ENCODE assay signal across 8 cellular contexts in the genomic region with DNA sequence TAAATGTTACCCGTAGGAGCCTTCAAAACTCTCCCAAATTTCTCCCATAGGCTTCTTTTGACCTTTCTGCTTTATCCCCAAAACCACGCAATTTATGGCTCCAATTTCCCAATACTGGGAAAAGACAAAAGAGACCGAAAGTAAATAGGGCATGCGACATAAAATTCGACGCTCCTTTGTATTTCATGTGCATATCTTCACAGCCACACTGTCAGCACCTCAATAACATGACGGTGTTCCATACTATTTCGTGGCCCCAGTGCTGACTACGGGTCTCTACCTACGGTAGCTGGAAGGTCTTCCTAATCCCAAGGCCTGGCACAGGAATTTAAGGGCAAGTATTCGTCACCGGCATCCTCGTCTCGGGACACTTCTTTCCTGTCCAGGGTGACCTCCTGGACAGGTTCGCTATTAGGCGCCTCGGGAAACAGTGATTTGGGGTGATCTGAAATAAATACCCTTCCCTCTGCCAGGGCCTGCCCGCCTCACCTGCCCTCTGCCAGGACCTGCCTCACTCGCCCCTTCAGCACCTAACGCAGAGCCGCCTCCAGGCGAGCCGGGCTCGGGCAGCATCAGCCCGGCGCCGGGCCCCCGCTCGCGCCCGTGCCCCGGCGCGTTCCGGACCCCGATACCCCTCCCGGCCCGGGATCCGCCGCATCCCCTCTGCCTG. TPM values are rescaled to one million over a fixed set of nuclear protein-coding genes. Genes with fewer than 3 reads are reported as not detected.
DNase-seq lines count a peak whose midpoint lies in the region; ATAC-seq lines count a peak whose summit lies in the region.

No MANE protein-coding gene starts in this region.

- H3K14ac ChIP-seq in mesenchymal stem cell (ENCODE audit: low read length in 2 of 2): peak overlapping the region in 1 of 2 experiments; percentile 90

- WGBS in ectodermal cell, 2 experiments: 3% methylated on average over 40 of the region's 40 CpGs
- 7% methylated on average over 31 of the region's 40 CpGs for WGBS in mesenchymal stem cell

- DNase-seq in SIG-M5 treated with dmso at 0.1 percent for 504 hours (lab: John Stamatoyannopoulos, UW; ENCODE audit: unreplicated experiment): peak; percentile 48
- no peak for DNase-seq in SIG-M5 (lab: John Stamatoyannopoulos, UW)
- DNase-seq in NCI-H2227 (lab: John Stamatoyannopoulos, UW; ENCODE audit: unreplicated experiment): peak; percentile 66
- DNase-seq in activated CD4-positive, alpha-beta T cell treated with anti-CD3 and anti-CD28 coated beads, Interleukin-2, amount 50 U/mL, for 48 hours: peak; percentile 68 to 73
- peak; percentile 37 for DNase-seq in mesenchymal stem cell
- DNase-seq in stimulated activated CD8-positive, alpha-beta memory T cell treated with anti-CD3 and anti-CD28 coated beads, Interleukin-15, amount 100 ng/mL, for 1 hour (ENCODE audit: low read depth): peak; percentile 45

- H3K4me3 ChIP-seq in ectodermal cell (ENCODE audit: insufficient read depth, low read depth, low read length) (peak overlapping the region; percentile 79), mesenchymal stem cell (ENCODE audit: insufficient read depth in 1 of 2, low read depth in 1 of 2, low read length in 2 of 2) (peak overlapping the region; percentile 88 to 89)

- peak overlapping the region; percentile 83 for H3K9ac ChIP-seq in mesenchymal stem cell (ENCODE audit: low read length)

- no peak overlapping the region for H2BK120ac ChIP-seq in mesenchymal stem cell (ENCODE audit: low read depth, low read length)

- H2AFZ ChIP-seq in mesenchymal stem cell (ENCODE audit: low read depth, low read length): peak overlapping the region; percentile 86

- H3K27me3 ChIP-seq in ectodermal cell (ENCODE audit: control insufficient read depth, insufficient read depth, low read length, poor library complexity, severe bottlenecking): peaks cover 30% of the 10 kb centered on the region
- H3K27me3 ChIP-seq in mesenchymal stem cell (ENCODE audit: control insufficient read depth in 1 of 2, insufficient read depth in 1 of 2, low read length in 2 of 2): no peaks in the 10 kb centered on the region

- no peaks in the 10 kb centered on the region for H3K36me3 ChIP-seq in ectodermal cell (ENCODE audit: control insufficient read depth, insufficient read depth, low read length)
- no peaks in the 10 kb centered on the region for H3K36me3 ChIP-seq in mesenchymal stem cell (ENCODE audit: control insufficient read depth in 1 of 2, insufficient read depth in 2 of 2, low read depth in 1 of 2, low read length in 2 of 2)

- peak; percentile 46 for ATAC-seq in HG02943 (IDR thresholded peaks at IDR 0.05; ENCODE audit: low read depth, unreplicated experiment)

- H3K18ac ChIP-seq in mesenchymal stem cell (ENCODE audit: low read depth in 1 of 2, low read length in 2 of 2): peak overlapping the region in 1 of 2 experiments; percentile 87

- no peak overlapping the region for H3K23ac ChIP-seq in mesenchymal stem cell (ENCODE audit: low read length in 2 of 2)

- peak overlapping the region in 1 of 2 experiments; percentile 78 for H3K4ac ChIP-seq in mesenchymal stem cell (ENCODE audit: low read depth in 1 of 2, low read length in 2 of 2)

- H4K91ac ChIP-seq in mesenchymal stem cell (ENCODE audit: low read length): peak overlapping the region; percentile 67

- no peak overlapping the region for H2AK5ac ChIP-seq in mesenchymal stem cell (ENCODE audit: low read length, severe bottlenecking)

- H3K4me1 ChIP-seq in ectodermal cell (ENCODE audit: control insufficient read depth, insufficient read depth, low read length) (peaks cover 19% of the 10 kb centered on the region), mesenchymal stem cell (ENCODE audit: control insufficient read depth, insufficient read depth, low read depth, low read length) (peaks cover 6% of the 10 kb centered on the region)

- H3K9me3 ChIP-seq in ectodermal cell (ENCODE audit: control insufficient read depth, low read length) (no peaks in the 10 kb centered on the region), mesenchymal stem cell (ENCODE audit: control insufficient read depth, low read length) (peaks cover 3% of the 10 kb centered on the region)

- no peak overlapping the region for H2BK12ac ChIP-seq in mesenchymal stem cell (ENCODE audit: low read length in 2 of 2)

- peak overlapping the region; percentile 25 for H4K8ac ChIP-seq in mesenchymal stem cell (ENCODE audit: low read length)

- H2BK15ac ChIP-seq in mesenchymal stem cell (ENCODE audit: low read depth, poor library complexity, severe bottlenecking): peak overlapping the region; percentile 90

- no peak overlapping the region for H2BK5ac ChIP-seq in mesenchymal stem cell (ENCODE audit: low read depth, low read length, poor library complexity, severe bottlenecking)

- H3K27ac ChIP-seq in ectodermal cell (ENCODE audit: insufficient read depth, low read depth, low read length, poor library complexity, severe bottlenecking) (peak overlapping the region; percentile 76), mesenchymal stem cell (ENCODE audit: low read length, poor library complexity, severe bottlenecking) (no peak overlapping the region)

- peaks cover 17% of the 10 kb centered on the region for H3K79me1 ChIP-seq in mesenchymal stem cell (replicated peaks; ENCODE audit: low read length, poor library complexity, severe bottlenecking)

- H3K4me2 ChIP-seq in mesenchymal stem cell (ENCODE audit: low read length, poor library complexity, severe bottlenecking): peak overlapping the region; percentile 95

RNA-seq across cellular contexts. Expression of gene DTNB, which starts 0.7 kb away (rescaled TPM):
- polyA plus RNA-seq in ectodermal cell (2013, experiment 1 of 4): 40.8 TPM
- 40.7 TPM for polyA plus RNA-seq in ectodermal cell (2013, experiment 2 of 4)
- 29.3 TPM for polyA plus RNA-seq in ectodermal cell (2013, experiment 3 of 4)
- 40.8 TPM for polyA plus RNA-seq in ectodermal cell (2013, experiment 4 of 4)
- polyA plus RNA-seq in mesenchymal stem cell (2013, experiment 1 of 2): 2.3 TPM
- polyA plus RNA-seq in mesenchymal stem cell (2013, experiment 2 of 2): 3.0 TPM
